ENCODE assay signal across 8 cellular contexts in the genomic region with DNA sequence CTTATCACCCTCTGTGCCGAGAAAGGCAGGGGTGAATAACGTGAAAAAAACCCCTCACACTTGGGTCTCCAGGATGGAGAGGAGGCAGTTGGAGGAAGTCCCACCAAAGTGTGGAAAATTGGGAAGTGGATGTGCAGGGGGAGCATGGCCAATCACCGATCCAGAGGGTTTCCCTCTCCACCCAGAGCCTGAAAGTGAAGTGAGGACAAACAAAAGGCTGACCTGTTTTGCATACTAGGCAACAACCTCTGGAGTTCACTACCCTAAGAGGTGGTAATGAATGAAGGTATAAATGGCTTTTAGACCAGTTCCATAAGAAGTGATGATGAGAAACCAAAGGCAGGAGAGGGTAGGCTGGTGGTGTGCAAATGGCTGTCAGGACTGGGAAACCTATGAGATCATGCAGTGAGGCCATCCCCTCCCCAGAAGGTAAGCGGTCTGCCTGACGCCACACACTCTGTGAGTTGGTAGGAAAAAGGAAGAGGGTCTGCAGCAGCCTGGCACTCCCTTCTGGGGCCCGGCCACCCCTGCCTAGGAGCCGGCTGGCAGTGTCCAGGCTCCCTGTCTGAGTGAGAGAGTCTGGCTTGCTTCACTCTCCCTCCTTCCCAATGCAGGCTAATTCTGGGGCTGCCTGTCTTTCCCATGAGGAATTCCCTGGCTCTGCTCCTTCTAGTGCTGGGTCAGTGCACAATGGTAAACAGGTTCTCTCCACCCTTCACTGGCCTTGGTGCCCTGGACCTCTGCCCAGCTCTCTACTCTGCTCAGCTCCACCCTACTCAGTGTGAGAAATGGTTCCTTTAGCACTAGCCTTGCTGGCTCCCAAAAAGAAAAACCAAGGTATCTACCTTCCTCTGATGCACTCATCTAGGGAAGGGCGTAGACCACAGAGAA. TPM values are rescaled to one million over a fixed set of nuclear protein-coding genes. Genes with fewer than 3 reads are reported as not detected.
A peak's percentile ranks its signal among the peaks of the same experiment; 100 is the strongest.
DNase-seq lines count a peak whose midpoint lies in the region; ATAC-seq and TF ChIP-seq lines count a peak whose summit lies in the region.

No MANE protein-coding gene starts in this region.

- H3K9me3 Mint-ChIP-seq in CD8-positive, alpha-beta memory T cell: no peaks in the 10 kb centered on the region
- H3K9me3 Mint-ChIP-seq in progenitor cell of endocrine pancreas (ENCODE audit: low read depth): no peaks in the 10 kb centered on the region

- peaks cover 0 to 1% of the 10 kb centered on the region in 2 donors for H3K27me3 Mint-ChIP-seq in CD8-positive, alpha-beta memory T cell
- H3K27me3 Mint-ChIP-seq in progenitor cell of endocrine pancreas: no peaks in the 10 kb centered on the region

- no peak overlapping the region for H3K27ac ChIP-seq in CD8-positive, alpha-beta memory T cell (ENCODE audit: low read depth, low read length)
- H3K27ac ChIP-seq in RWPE2 (ENCODE audit: poor library complexity, severe bottlenecking) (peak overlapping the region; percentile 44), prostate gland (peak overlapping the region; percentile 76 to 91), WERI-Rb-1 (no peak overlapping the region)

- H3K27ac Mint-ChIP-seq in CD8-positive, alpha-beta memory T cell: peak overlapping the region; percentile 57 to 99 (median 94)
- no peak overlapping the region for H3K27ac Mint-ChIP-seq in progenitor cell of endocrine pancreas

- no peak for TF ChIP-seq CTCF in RWPE2 (IDR thresholded peaks at IDR 0.05; ENCODE audit: poor library complexity, severe bottlenecking)
- no peak for TF ChIP-seq CTCF in foreskin fibroblast (IDR thresholded peaks at IDR 0.05; ENCODE audit: low read depth, low read length)
- no peak for TF ChIP-seq CTCF in prostate gland (IDR thresholded peaks at IDR 0.05)
- TF ChIP-seq CTCF in WERI-Rb-1 (IDR thresholded peaks at IDR 0.05; ENCODE audit: low read depth, low read length): no peak
- TF ChIP-seq CTCF in progenitor cell of endocrine pancreas (IDR thresholded peaks at IDR 0.05; ENCODE audit: unreplicated experiment): no peak

- H3K27me3 ChIP-seq in CD8-positive, alpha-beta memory T cell (ENCODE audit: insufficient read depth, low read length, poor library complexity, severe bottlenecking): no peaks in the 10 kb centered on the region
- H3K27me3 ChIP-seq in RWPE2 (ENCODE audit: insufficient read depth, poor library complexity, severe bottlenecking) (no peaks in the 10 kb centered on the region), prostate gland (replicated peaks; ENCODE audit: insufficient read depth) (no peaks in the 10 kb centered on the region), WERI-Rb-1 (ENCODE audit: insufficient read depth, low read depth, severe bottlenecking) (no peaks in the 10 kb centered on the region)

- 37% methylated on average over 8 of the region's 8 CpGs for WGBS in prostate gland

- ATAC-seq in RWPE2 (ENCODE audit: low read depth): peak; percentile 25

- H3K4me3 Mint-ChIP-seq in CD8-positive, alpha-beta memory T cell: peak overlapping the region; percentile 17 to 87 (median 60)
- no peak overlapping the region for H3K4me3 Mint-ChIP-seq in progenitor cell of endocrine pancreas (ENCODE audit: low read depth)

- H3K36me3 Mint-ChIP-seq in CD8-positive, alpha-beta memory T cell: peaks cover 0 to 8% (median 6%) of the 10 kb centered on the region in 3 donors
- H3K36me3 Mint-ChIP-seq in progenitor cell of endocrine pancreas (ENCODE audit: insufficient read depth): no peaks in the 10 kb centered on the region

- POLR2A ChIA-PET in CD8-positive, alpha-beta memory T cell (lab: Charles Lee): interaction anchor here (0.9 to 2.1 kb wide), 3 partner anchors 8 to 22 kb away, joined by 3 to 6 read pairs (median 3); a partner anchor contains a TSS

- peak overlapping the region; percentile 29 for H3K4me3 ChIP-seq in CD8-positive, alpha-beta memory T cell (ENCODE audit: low read length)
- H3K4me3 ChIP-seq in RWPE2 (ENCODE audit: severe bottlenecking) (no peak overlapping the region), foreskin fibroblast (ENCODE audit: low read depth in 1 of 2, low read length in 2 of 2) (no peak overlapping the region), prostate gland (no peak overlapping the region), WERI-Rb-1 (ENCODE audit: low read depth, low read length) (no peak overlapping the region)

- H3K4me1 ChIP-seq in CD8-positive, alpha-beta memory T cell (ENCODE audit: insufficient read depth, low read length): peaks cover 99% of the 10 kb centered on the region
- H3K4me1 ChIP-seq in RWPE2 (ENCODE audit: insufficient read depth, poor library complexity, severe bottlenecking) (peaks cover 37% of the 10 kb centered on the region), prostate gland (replicated peaks) (peaks cover 55% of the 10 kb centered on the region)

- no peaks in the 10 kb centered on the region for H3K9me3 ChIP-seq in CD8-positive, alpha-beta memory T cell (ENCODE audit: low read length)
- H3K9me3 ChIP-seq in RWPE2 (ENCODE audit: severe bottlenecking) (no peaks in the 10 kb centered on the region), prostate gland (no peaks in the 10 kb centered on the region), WERI-Rb-1 (ENCODE audit: severe bottlenecking) (no peaks in the 10 kb centered on the region)

- H3K36me3 ChIP-seq in CD8-positive, alpha-beta memory T cell (ENCODE audit: insufficient read depth, low read length): no peaks in the 10 kb centered on the region
- H3K36me3 ChIP-seq in RWPE2 (ENCODE audit: low read depth) (no peaks in the 10 kb centered on the region), prostate gland (no peaks in the 10 kb centered on the region), WERI-Rb-1 (no peaks in the 10 kb centered on the region; the same call in none of the 2 replicates)

- no peak for DNase-seq in CD8-positive, alpha-beta memory T cell
- no peak for DNase-seq in RWPE2 (ENCODE audit: low spot score)
- peak; percentile 69 to 86 for DNase-seq in foreskin fibroblast
- peak; percentile 70 for DNase-seq in prostate gland (ENCODE audit: low spot score)
- DNase-seq in WERI-Rb-1: no peak
- DNase-seq in progenitor cell of endocrine pancreas (ENCODE audit: low spot score, unreplicated experiment): no peak
- no peak for DNase-seq in RPMI8226
- DNase-seq in SHP77 treated with DMSO at 0.1 percent for 48 hours (lab: John Stamatoyannopoulos, UW): no peak

- CTCF ChIA-PET in CD8-positive, alpha-beta memory T cell (lab: Charles Lee): interaction anchor here (0.6 to 8.6 kb wide), 8 partner anchors 11 to 76 kb away, joined by 3 to 98 read pairs (median 4); a partner anchor contains a TSS

- no peak for TF ChIP-seq POLR2A in prostate gland (IDR thresholded peaks at IDR 0.05)

- H3K4me1 Mint-ChIP-seq in CD8-positive, alpha-beta memory T cell: peaks cover 98 to 100% (median 98%) of the 10 kb centered on the region in 3 donors
- H3K4me1 Mint-ChIP-seq in progenitor cell of endocrine pancreas (ENCODE audit: low read depth): peaks cover 11% of the 10 kb centered on the region

- intact Hi-C loops in prostate gland (cut with DNase I): loop anchor here (2.0 kb wide), 1 partner anchor 20 kb away; no protein-coding TSS in a partner anchor

RNA-seq across cellular contexts. Expression of a gene that starts 15.6 kb away (rescaled TPM):
- total RNA-seq in CD8-positive, alpha-beta memory T cell: 10 to 100 TPM; 14.7 to 17.3 TPM
- polyA plus RNA-seq in CD8-positive, alpha-beta memory T cell: 55.2 TPM
- total RNA-seq in prostate gland: 10 to 100 TPM; 46.1 to 51.2 TPM
- 10.6 and 13.4 TPM in 2 replicates for total RNA-seq in progenitor cell of endocrine pancreas

RNA-seq across cellular contexts. Expression of a gene that starts 21.8 kb away (rescaled TPM):
- total RNA-seq in CD8-positive, alpha-beta memory T cell: 1 to 10 TPM; 4.0 to 5.3 TPM
- 17.8 TPM for polyA plus RNA-seq in CD8-positive, alpha-beta memory T cell
- total RNA-seq in prostate gland (10 to 100 TPM; 27.2 to 33.2 TPM), progenitor cell of endocrine pancreas (7.2 and 9.3 TPM in 2 replicates)

RNA-seq across cellular contexts. Expression of a gene that starts 44.5 kb away (rescaled TPM):
- total RNA-seq in CD8-positive, alpha-beta memory T cell: 10 to 100 TPM; 18.9 to 20.7 TPM
- polyA plus RNA-seq in CD8-positive, alpha-beta memory T cell: 16.4 TPM
- 1 to 10 TPM in 1 of 2 donors, not detected in 1; 2.5 TPM for total RNA-seq in prostate gland
- not detected in 2 replicates for total RNA-seq in progenitor cell of endocrine pancreas

RNA-seq across cellular contexts. Expression of a gene that starts 45.6 kb away (rescaled TPM):
- total RNA-seq in CD8-positive, alpha-beta memory T cell: 100 to 1,000 TPM; 235 to 241 TPM
- 139 TPM for polyA plus RNA-seq in CD8-positive, alpha-beta memory T cell
- total RNA-seq in prostate gland: 100 to 1,000 TPM; 108 to 134 TPM
- total RNA-seq in progenitor cell of endocrine pancreas: 155 and 165 TPM in 2 replicates

RNA-seq across cellular contexts. Expression of a gene that starts 45.7 kb away (rescaled TPM):
- total RNA-seq in CD8-positive, alpha-beta memory T cell: 1 to 10 TPM; 2.7 to 2.9 TPM
- 1.4 TPM for polyA plus RNA-seq in CD8-positive, alpha-beta memory T cell
- total RNA-seq in prostate gland: 10 to 100 TPM in 1 of 2 donors, 1 to 10 TPM in 1; 3.5 to 28.6 TPM
- total RNA-seq in progenitor cell of endocrine pancreas: 11.1 and 13.5 TPM in 2 replicates

Comparison
In these comparisons a context has a peak if more than half of its experiments do, and no peak if none do; other contexts are left out.
1. DNase-seq: peak in foreskin fibroblast (2 of 2) and prostate gland (single experiment); none in CD8-positive, alpha-beta memory T cell (0 of 5), RWPE2 (single experiment), WERI-Rb-1 (single experiment), progenitor cell of endocrine pancreas (single experiment), RPMI8226 (single experiment) and SHP77 treated with DMSO at 0.1 percent for 48 hours (single experiment).
2. H3K27ac ChIP-seq: peak in RWPE2 (single experiment) and prostate gland (2 of 2); none in CD8-positive, alpha-beta memory T cell (single experiment) and WERI-Rb-1 (single experiment).
3. RNA of a gene that starts 44.5 kb away (total RNA-seq): 18.9 to 20.7 TPM in CD8-positive, alpha-beta memory T cell; 2.5 TPM in prostate gland and not detected in progenitor cell of endocrine pancreas; every median in the first group is over 4 times any median in the second.